20 cellular contexts compared by ENCODE assay signal in the genomic region with DNA sequence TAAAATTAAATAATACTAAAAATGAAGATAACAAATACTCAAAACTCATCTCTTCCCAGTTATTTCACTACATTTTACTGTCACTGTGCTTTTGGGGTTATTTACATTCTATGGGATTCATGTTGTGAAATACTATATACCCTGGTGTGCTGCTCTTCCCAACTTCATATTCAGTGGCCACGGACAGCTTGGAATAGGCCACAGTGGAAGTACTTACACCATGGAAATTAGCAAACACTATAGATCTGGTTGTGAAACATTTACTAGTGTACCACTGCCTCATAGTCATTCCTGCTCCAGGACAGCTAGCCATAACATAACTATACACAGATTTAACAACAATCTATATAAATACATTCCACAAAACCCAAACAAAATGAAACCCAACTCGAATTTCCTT. TPM values are rescaled to one million over a fixed set of nuclear protein-coding genes. Genes with fewer than 3 reads are reported as not detected.
A peak's percentile ranks its signal among the peaks of the same experiment; 100 is the strongest.
DNase-seq lines count a peak whose midpoint lies in the region; ATAC-seq, FAIRE-seq and TF ChIP-seq lines count a peak whose summit lies in the region.
"Had no signal": no experiment of that assay in that cellular context is flagged by ENCODE, and none has a peak within 500 bp of the region (broad histone marks: within the 10 kb centered on the region; RNA-seq: fewer than 3 reads in every experiment).

No MANE protein-coding gene starts in this region.

- no TSS peak for BruUV-seq in HepG2 (replicated peaks; lab: Mats Ljungman, UMichigan)
- no TSS peak for BruUV-seq in K562 (replicated peaks; lab: Mats Ljungman, UMichigan)

- H3K27me3 ChIP-seq in HepG2 (ENCODE audit: control insufficient read depth in 1 of 2, insufficient read depth in 2 of 2, low read length in 2 of 2) (peaks cover 0 to 9% of the 10 kb centered on the region in 2 experiments; a peak in 2 of 5 replicates), right lobe of liver (no peaks in the 10 kb centered on the region), K562 (ENCODE audit: control insufficient read depth in 2 of 2, insufficient read depth in 2 of 2, low read length in 2 of 2) (no peaks in the 10 kb centered on the region), upper lobe of right lung (no peaks in the 10 kb centered on the region)
- H3K27me3 ChIP-seq: BLaER1 treated with 17β-estradiol and CSF1 and Interleukin-3, amounts not matched to agents 10 nM and 100 nM had no signal

- no peak for TF ChIP-seq EP300 in HepG2 (IDR thresholded peaks at IDR 0.05; ENCODE audit: low read depth in 2 of 2, low read length in 2 of 2)
- TF ChIP-seq EP300 in HepG2 (CRISPR knock-in tag; IDR thresholded peaks at IDR 0.05; ENCODE audit: borderline replicate concordance) = no peak
- TF ChIP-seq EP300 in K562 (IDR thresholded peaks at IDR 0.05; ENCODE audit: low read length) = no peak

- no peaks in the 10 kb centered on the region for H3K36me3 ChIP-seq in HepG2 (replicated peaks in 1 of 2; ENCODE audit: control insufficient read depth in 1 of 2, insufficient read depth in 2 of 2, low read length in 2 of 2)
- no peaks in the 10 kb centered on the region for H3K36me3 ChIP-seq in right lobe of liver
- no peaks in the 10 kb centered on the region for H3K36me3 ChIP-seq in K562 (ENCODE audit: control insufficient read depth, insufficient read depth, low read length)
- H3K36me3 ChIP-seq in upper lobe of right lung = no peaks in the 10 kb centered on the region
- H3K36me3 ChIP-seq: BLaER1 treated with 17β-estradiol and CSF1 and Interleukin-3, amounts not matched to agents 10 nM and 100 nM had no signal

- POLR2A ChIA-PET in HepG2 (lab: Yijun Ruan, JAX) = interaction anchor here (1.7 kb wide), 1 partner anchor 21 kb away, joined by 4 read pairs; the partner anchor contains the start of gene KDM7A
- POLR2A ChIA-PET in K562 (lab: Yijun Ruan, JAX) = interaction anchor here (0.8 to 4.1 kb wide), 4 partner anchors 10 to 838 kb away, joined by 4 to 17 read pairs (median 10); partner anchors contain the start of genes KDM7A and LUC7L2

- H4K20me1 ChIP-seq in HepG2 (ENCODE audit: insufficient read depth, low read length) (no peaks in the 10 kb centered on the region), K562 (replicated peaks; ENCODE audit: control insufficient read depth, insufficient read depth, low read length) (no peaks in the 10 kb centered on the region)
- H4K20me1 ChIP-seq: BLaER1 treated with 17β-estradiol and CSF1 and Interleukin-3, amounts not matched to agents 10 nM and 100 nM had no signal

- H3K4me3 ChIP-seq in HepG2 (replicated peaks in 1 of 3; ENCODE audit: insufficient read depth in 1 of 3, low read depth in 2 of 3, low read length in 3 of 3) (no peak overlapping the region), right lobe of liver (no peak overlapping the region), K562 (no peak overlapping the region), upper lobe of right lung (no peak overlapping the region)
- H3K4me3 ChIP-seq: A549; BLaER1 treated with 17β-estradiol and CSF1 and Interleukin-3, amounts not matched to agents 10 nM and 100 nM had no signal

- no peak overlapping the region for H3K27ac Mint-ChIP-seq in stimulated activated naive CD8-positive, alpha-beta T cell treated with anti-CD3 and anti-CD28 coated beads, Interleukin-15, amount 100 ng/mL, for 72 hours
- H3K27ac Mint-ChIP-seq: B cell; CD4-positive, alpha-beta memory T cell had no signal

- H2AFZ ChIP-seq in HepG2 (ENCODE audit: low read length) = no peak overlapping the region
- no peak overlapping the region for H2AFZ ChIP-seq in K562 (ENCODE audit: low read depth, low read length)

- no peak overlapping the region for H3K4me3 Mint-ChIP-seq in stimulated activated naive CD8-positive, alpha-beta T cell treated with anti-CD3 and anti-CD28 coated beads, Interleukin-15, amount 100 ng/mL, for 72 hours
- H3K4me3 Mint-ChIP-seq: B cell; CD4-positive, alpha-beta memory T cell had no signal

- H3K4me1 Mint-ChIP-seq in stimulated activated naive CD8-positive, alpha-beta T cell treated with anti-CD3 and anti-CD28 coated beads, Interleukin-15, amount 100 ng/mL, for 72 hours = peaks cover 5% of the 10 kb centered on the region

- H3K4me2 ChIP-seq in HepG2 (ENCODE audit: low read depth, low read length) (no peak overlapping the region), K562 (ENCODE audit: insufficient read depth, low read length) (no peak overlapping the region)
- H3K4me2 ChIP-seq: A549; BLaER1 treated with 17β-estradiol and CSF1 and Interleukin-3, amounts not matched to agents 10 nM and 100 nM had no signal

- H3K9ac ChIP-seq in HepG2 (ENCODE audit: insufficient read depth, low read depth, low read length) (no peak overlapping the region), K562 (ENCODE audit: insufficient read depth in 1 of 2, low read depth in 2 of 2, low read length in 2 of 2) (no peak overlapping the region)
- H3K9ac ChIP-seq: BLaER1 treated with 17β-estradiol and CSF1 and Interleukin-3, amounts not matched to agents 10 nM and 100 nM had no signal

- H3K9me3 ChIP-seq in HepG2 (ENCODE audit: low read length) = no peaks in the 10 kb centered on the region
- no peaks in the 10 kb centered on the region for H3K9me3 ChIP-seq in right lobe of liver
- no peaks in the 10 kb centered on the region; the same call in 1 of the 2 replicates for H3K9me3 ChIP-seq in K562 (replicated peaks; ENCODE audit: control insufficient read depth, insufficient read depth, low read depth, low read length)
- no peaks in the 10 kb centered on the region for H3K9me3 ChIP-seq in upper lobe of right lung
- H3K9me3 ChIP-seq: A549 had no signal

- H3K27me3 Mint-ChIP-seq in stimulated activated naive CD8-positive, alpha-beta T cell treated with anti-CD3 and anti-CD28 coated beads, Interleukin-15, amount 100 ng/mL, for 72 hours = no peaks in the 10 kb centered on the region
- H3K27me3 Mint-ChIP-seq: CD4-positive, alpha-beta memory T cell had no signal

- no peaks in the 10 kb centered on the region for H3K9me1 ChIP-seq in K562 (ENCODE audit: control insufficient read depth, insufficient read depth, low read length)

- TF ChIP-seq RAD21 in HepG2 (CRISPR knock-in tag; IDR thresholded peaks at IDR 0.05) (no peak), K562 (CRISPR knock-in tag; conservative IDR thresholded peaks at IDR 0.05 in 1 of 2, IDR thresholded peaks at IDR 0.05 in 1 of 2) (no peak)

- TF ChIP-seq CTCF in HepG2 (CRISPR knock-in tag; IDR thresholded peaks at IDR 0.05) (no peak), right lobe of liver (IDR thresholded peaks at IDR 0.05) (no peak), K562 (IDR thresholded peaks at IDR 0.05 in 2 of 3, conservative IDR thresholded peaks at IDR 0.05 in 1 of 3; ENCODE audit: insufficient read depth in 2 of 3, low read depth in 1 of 3, low read length in 3 of 3) (no peak), upper lobe of right lung (IDR thresholded peaks at IDR 0.05) (no peak)

- 0% methylated on average over 2 of the region's 2 CpGs for WGBS in HepG2 (ENCODE audit: low lambda C conversion rate)
- 73% methylated on average over 2 of the region's 2 CpGs for WGBS in right lobe of liver (ENCODE audit: insufficient coverage, low coverage, low lambda C conversion rate, missing lambda C conversion rate)
- 46% methylated on average over 2 of the region's 2 CpGs for WGBS in K562 (ENCODE audit: insufficient coverage, low coverage, missing lambda C conversion rate)

- ATAC-seq in HepG2 (peak; percentile 49; the same call in 1 of the 3 replicates), right lobe of liver (no peak), K562 (no peak), upper lobe of right lung (no peak)
- no peak for ATAC-seq in stimulated activated naive CD8-positive, alpha-beta T cell treated with anti-CD3 and anti-CD28 coated beads, Interleukin-15, amount 100 ng/mL, for 72 hours
- ATAC-seq: A549 had no signal

- H3K27ac ChIP-seq in HepG2 (ENCODE audit: extremely low read length, insufficient read depth, low read length) = no peak overlapping the region
- H3K27ac ChIP-seq in right lobe of liver = no peak overlapping the region
- H3K27ac ChIP-seq in K562 (ENCODE audit: extremely low read depth, low read depth, low read length) = no peak overlapping the region
- no peak overlapping the region for H3K27ac ChIP-seq in upper lobe of right lung
- H3K27ac ChIP-seq: 22Rv1; A549; BLaER1 treated with 17β-estradiol and CSF1 and Interleukin-3, amounts not matched to agents 10 nM and 100 nM; C4-2B had no signal

- DNase-seq in HepG2 (ENCODE audit: low spot score) (no peak), right lobe of liver (no peak), K562 (ENCODE audit: extremely low read depth in 1 of 4, low spot score in 3 of 4) (no peak), upper lobe of right lung (no peak)
- DNase-seq in stimulated activated naive CD8-positive, alpha-beta T cell treated with anti-CD3 and anti-CD28 coated beads, Interleukin-15, amount 100 ng/mL, for 72 hours = no peak
- DNase-seq: AML-193; Caco-2; Calu3; CD4-positive, alpha-beta memory T cell; DMS79 treated with DMSO at 0.1 percent for 48 hours; GF-D8 had no signal

- in situ Hi-C loops in HepG2 (cut with HindIII; ENCODE audit: extremely low pct_ligation_motif_present, low pct_unique_long_range_greater_than_20kb) (no loop called here), K562 (cut with MboI) (no loop called here)

- FAIRE-seq in HepG2 (lab: Jason Lieb, UNC) (no peak), K562 (lab: Jason Lieb, UNC) (no peak)
- FAIRE-seq: A549, D721Med, G401.6, GM12891, GM19239 had no signal

- H3K9me3 Mint-ChIP-seq in stimulated activated naive CD8-positive, alpha-beta T cell treated with anti-CD3 and anti-CD28 coated beads, Interleukin-15, amount 100 ng/mL, for 72 hours = peaks cover 4 to 17% of the 10 kb centered on the region in 2 donors

- H3K79me2 ChIP-seq in HepG2 (ENCODE audit: insufficient read depth, low read length) (no peaks in the 10 kb centered on the region), K562 (ENCODE audit: control insufficient read depth, insufficient read depth, low read length) (no peaks in the 10 kb centered on the region)

- CTCF ChIA-PET in HepG2 (lab: Yijun Ruan, JAX; ENCODE audit: low intra/inter-chr PET ratio, low total read pairs) (no interaction called here), K562 (lab: Yijun Ruan, JAX; ENCODE audit: low intra/inter-chr PET ratio) (no interaction called here)

- H3K4me1 ChIP-seq in HepG2 (ENCODE audit: insufficient read depth, low read length) (peaks cover 41% of the 10 kb centered on the region), right lobe of liver (no peaks in the 10 kb centered on the region), K562 (replicated peaks in 1 of 2; ENCODE audit: control insufficient read depth in 2 of 2, insufficient read depth in 2 of 2, low read length in 2 of 2) (peaks cover 11 to 18% of the 10 kb centered on the region in 2 experiments; a peak in 3 of 5 replicates), upper lobe of right lung (no peaks in the 10 kb centered on the region)
- H3K4me1 ChIP-seq: Caco-2 had no signal

- intact Hi-C loops in HepG2 (cut with micrococcal nuclease; ENCODE audit: unreplicated experiment) = no loop called here
- intact Hi-C loops in right lobe of liver (cut with DNase I) = no loop called here
- intact Hi-C loops in K562 (cut with micrococcal nuclease) = no loop called here
- intact Hi-C loops in upper lobe of right lung (cut with DNase I) = no loop called here

- TF ChIP-seq POLR2A in HepG2 (IDR thresholded peaks at IDR 0.05; ENCODE audit: insufficient read depth in 1 of 2, low read depth in 2 of 2, low read length in 2 of 2) = no peak
- TF ChIP-seq POLR2A in right lobe of liver (IDR thresholded peaks at IDR 0.05) = no peak
- no peak for TF ChIP-seq POLR2A in K562 (conservative IDR thresholded peaks at IDR 0.05)

RNA-seq across cellular contexts. Expression of gene KDM7A, which starts 21.2 kb away (rescaled TPM):
- total RNA-seq in HepG2 (2016; rRNA removed; fragmentation: Illumina TruSeq; extraction: Trizol) = 10.8 and 15.0 TPM in 2 replicates
- total RNA-seq in HepG2 (2016; cell fraction: cytosol; rRNA removed; fragmentation: Illumina TruSeq; extraction: Trizol; ENCODE audit: low read depth) = 1.8 and 2.0 TPM in 2 replicates
- 10.8 and 15.2 TPM in 2 replicates for total RNA-seq in HepG2 (2016; cell fraction: insoluble cytoplasmic fraction; rRNA removed; fragmentation: Illumina TruSeq; extraction: Trizol)
- total RNA-seq in HepG2 (2016; cell fraction: membrane; rRNA removed; fragmentation: Illumina TruSeq; extraction: Trizol) = 3.6 and 4.1 TPM in 2 replicates
- 20.9 and 24.0 TPM in 2 replicates for total RNA-seq in HepG2 (2016; cell fraction: nucleus; rRNA removed; fragmentation: Illumina TruSeq; extraction: Trizol)
- 15.7 and 16.8 TPM in 2 replicates for polyA plus RNA-seq in HepG2 (2011; rRNA removed)
- polyA plus RNA-seq in HepG2 (2011; cell fraction: cytosol; rRNA removed) = 8.4 and 9.9 TPM in 2 replicates
- 61.8 and 62.8 TPM in 2 replicates for polyA plus RNA-seq in HepG2 (2011; cell fraction: nucleus; rRNA removed)
- 16.1 and 18.5 TPM in 2 replicates for polyA plus RNA-seq in HepG2 (2012)
- polyA plus RNA-seq in HepG2 (2016; cell fraction: cytosol; fragmentation: Illumina TruSeq; extraction: Trizol; ENCODE audit: low read depth) = 0.14 and 0.46 TPM in 2 replicates
- polyA plus RNA-seq in HepG2 (2016; cell fraction: insoluble cytoplasmic fraction; fragmentation: Illumina TruSeq; extraction: Trizol; ENCODE audit: low read depth) = 7.0 and 7.1 TPM in 2 replicates
- polyA plus RNA-seq in HepG2 (2016; cell fraction: membrane; fragmentation: Illumina TruSeq; extraction: Trizol; ENCODE audit: low read depth) = 1.5 and 1.6 TPM in 2 replicates
- 19.4 and 21.7 TPM in 2 replicates for polyA plus RNA-seq in HepG2 (2016; cell fraction: nucleus; fragmentation: Illumina TruSeq; extraction: Trizol; ENCODE audit: insufficient read depth, low read depth)
- 4.4 and 44.0 TPM in 2 replicates for polyA minus RNA-seq in HepG2 (2011; rRNA and poly(A)+ RNA removed; ENCODE audit: low replicate concordance)
- 30.4 and 36.9 TPM in 2 replicates for polyA minus RNA-seq in HepG2 (2011; cell fraction: cytosol; rRNA and poly(A)+ RNA removed)
- 140 TPM in 2 replicates for polyA minus RNA-seq in HepG2 (2011; cell fraction: nucleus; rRNA and poly(A)+ RNA removed)
- 10 to 100 TPM in 1 of 6 experiments, 1 to 10 TPM in 5; 3.7 to 10.7 (median 6.8) TPM for total RNA-seq in right lobe of liver
- 15.5 and 30.7 TPM in 2 replicates for total RNA-seq in K562 (2011; cell fraction: chromatin; rRNA removed; ENCODE audit: low replicate concordance)
- 5.2 and 9.6 TPM in 2 replicates for total RNA-seq in K562 (2011; cell fraction: nucleolus; rRNA removed)
- 11.7 and 17.5 TPM in 2 replicates for total RNA-seq in K562 (2011; cell fraction: nucleoplasm; rRNA removed)
- total RNA-seq in K562 (2014; rRNA removed) = 7.4 and 8.4 TPM in 2 replicates
- 7.0 and 8.2 TPM in 2 replicates for total RNA-seq in K562 (2014; rRNA removed; fragmentation: Illumina TruSeq; extraction: Trizol)
- total RNA-seq in K562 (2015; rRNA removed; fragmentation: Illumina TruSeq; extraction: Trizol) = 3.5 and 4.1 TPM in 2 replicates
- 7.6 and 7.8 TPM in 2 replicates for total RNA-seq in K562 (2021)
- polyA plus RNA-seq in K562 (2011; rRNA removed) = 6.4 and 7.6 TPM in 2 replicates
- polyA plus RNA-seq in K562 (2011; cell fraction: cytosol; rRNA removed) = 2.1 and 3.7 TPM in 2 replicates
- 15.0 and 21.3 TPM in 2 replicates for polyA plus RNA-seq in K562 (2011; cell fraction: nucleus; rRNA removed)
- 2.9 and 5.2 TPM in 2 replicates for polyA plus RNA-seq in K562 (2012)
- polyA plus RNA-seq in K562 (2014; fragmentation: Illumina TruSeq; extraction: Trizol) = 8.3 and 10.3 TPM in 2 replicates
- polyA plus RNA-seq in K562 (2014; fragmentation: Nextera tagmentation; extraction: Ambion mirVana) = 1 to 10 TPM in 1 of 2 experiments, under 1 TPM in 1; 0.90 to 1.3 TPM
- polyA plus RNA-seq in K562 (2014; rRNA removed) = 4.4 and 6.7 TPM in 2 replicates
- 21.0 and 23.1 TPM in 2 replicates for polyA minus RNA-seq in K562 (2011; rRNA and poly(A)+ RNA removed)
- polyA minus RNA-seq in K562 (2011; cell fraction: cytosol; rRNA and poly(A)+ RNA removed) = 7.3 and 9.8 TPM in 2 replicates
- 9.2 and 16.3 TPM in 2 replicates for polyA minus RNA-seq in K562 (2011; cell fraction: nucleus; rRNA and poly(A)+ RNA removed)
- 16.7 TPM for total RNA-seq in upper lobe of right lung

Comparison
In these comparisons a context has a peak if more than half of its experiments do, and no peak if none do; other contexts are left out.
1. Of the 241 proteins assayed by ChIP-seq in both HepG2 and K562: peak only in HepG2: CEBPG; only in K562: none; in both: CEBPB; in neither: 239.